In the genomic region with DNA sequence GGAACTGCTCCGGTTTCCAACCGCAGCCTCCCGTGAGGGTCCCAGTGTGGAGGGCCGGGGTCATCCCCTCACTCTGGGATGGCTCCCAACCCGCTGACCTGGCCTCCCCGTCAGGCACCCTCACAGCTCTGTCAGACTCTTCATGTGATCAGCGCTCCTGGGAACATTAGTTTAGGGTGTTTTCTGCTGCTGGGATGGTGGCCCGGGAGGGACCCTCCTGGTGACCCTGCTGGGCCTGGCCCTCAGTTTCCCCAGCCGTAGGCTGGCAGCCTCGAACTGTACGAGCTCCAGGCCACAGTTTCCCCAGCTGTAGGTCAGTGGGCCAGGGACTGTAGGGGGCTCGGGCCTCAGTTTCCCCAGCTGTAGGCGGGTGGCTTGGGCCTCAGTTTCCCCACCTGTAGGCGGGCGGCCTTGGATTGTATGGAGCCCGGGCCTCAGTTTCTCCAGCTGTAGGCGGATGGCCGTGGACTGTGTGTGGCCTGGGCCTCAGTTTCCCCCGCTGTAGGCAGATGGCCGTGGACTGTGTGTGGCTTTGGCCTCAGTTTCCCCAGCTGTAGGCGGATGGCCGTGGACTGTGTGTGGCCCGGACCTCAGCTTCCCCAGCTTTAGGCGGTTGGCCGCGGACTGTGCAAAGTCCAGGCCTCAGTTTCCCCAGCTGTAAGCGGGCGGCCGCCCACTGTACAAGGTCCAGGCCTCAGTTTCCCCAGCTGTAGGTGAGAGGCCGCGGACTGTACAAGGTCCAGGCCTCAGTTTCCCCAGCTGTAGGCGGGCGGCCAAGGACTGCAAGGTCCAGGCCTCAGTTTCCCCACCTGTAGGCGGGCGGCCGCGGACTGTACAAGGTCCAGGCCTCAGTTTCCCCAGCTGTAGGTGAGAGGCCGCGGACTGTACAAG, we compare ENCODE assay signal across 1 cellular context.
TF ChIP-seq lines count a peak whose summit lies in the region.

No MANE protein-coding gene starts in this region.

TF ChIP-seq in liver, 16 proteins besides CTCF, POLR2A, EP300 and RAD21 (continued from another document):
- no peak for TF ChIP-seq JUND (IDR thresholded peaks at IDR 0.05)
- TF ChIP-seq HNF4G (IDR thresholded peaks at IDR 0.05), result no peak
- TF ChIP-seq, protein P1, sequence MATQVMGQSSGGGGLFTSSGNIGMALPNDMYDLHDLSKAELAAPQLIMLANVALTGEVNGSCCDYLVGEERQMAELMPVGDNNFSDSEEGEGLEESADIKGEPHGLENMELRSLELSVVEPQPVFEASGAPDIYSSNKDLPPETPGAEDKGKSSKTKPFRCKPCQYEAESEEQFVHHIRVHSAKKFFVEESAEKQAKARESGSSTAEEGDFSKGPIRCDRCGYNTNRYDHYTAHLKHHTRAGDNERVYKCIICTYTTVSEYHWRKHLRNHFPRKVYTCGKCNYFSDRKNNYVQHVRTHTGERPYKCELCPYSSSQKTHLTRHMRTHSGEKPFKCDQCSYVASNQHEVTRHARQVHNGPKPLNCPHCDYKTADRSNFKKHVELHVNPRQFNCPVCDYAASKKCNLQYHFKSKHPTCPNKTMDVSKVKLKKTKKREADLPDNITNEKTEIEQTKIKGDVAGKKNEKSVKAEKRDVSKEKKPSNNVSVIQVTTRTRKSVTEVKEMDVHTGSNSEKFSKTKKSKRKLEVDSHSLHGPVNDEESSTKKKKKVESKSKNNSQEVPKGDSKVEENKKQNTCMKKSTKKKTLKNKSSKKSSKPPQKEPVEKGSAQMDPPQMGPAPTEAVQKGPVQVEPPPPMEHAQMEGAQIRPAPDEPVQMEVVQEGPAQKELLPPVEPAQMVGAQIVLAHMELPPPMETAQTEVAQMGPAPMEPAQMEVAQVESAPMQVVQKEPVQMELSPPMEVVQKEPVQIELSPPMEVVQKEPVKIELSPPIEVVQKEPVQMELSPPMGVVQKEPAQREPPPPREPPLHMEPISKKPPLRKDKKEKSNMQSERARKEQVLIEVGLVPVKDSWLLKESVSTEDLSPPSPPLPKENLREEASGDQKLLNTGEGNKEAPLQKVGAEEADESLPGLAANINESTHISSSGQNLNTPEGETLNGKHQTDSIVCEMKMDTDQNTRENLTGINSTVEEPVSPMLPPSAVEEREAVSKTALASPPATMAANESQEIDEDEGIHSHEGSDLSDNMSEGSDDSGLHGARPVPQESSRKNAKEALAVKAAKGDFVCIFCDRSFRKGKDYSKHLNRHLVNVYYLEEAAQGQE (IDR thresholded peaks at IDR 0.05), result no peak
- TF ChIP-seq NR2F2 (IDR thresholded peaks at IDR 0.05), result no peak
- TF ChIP-seq FOXA2 (IDR thresholded peaks at IDR 0.05), result no peak
- TF ChIP-seq SP1 (IDR thresholded peaks at IDR 0.05), result no peak
- no peak for TF ChIP-seq RXRA (IDR thresholded peaks at IDR 0.05)
- TF ChIP-seq EGR1 (IDR thresholded peaks at IDR 0.05; ENCODE audit: low read depth in 2 of 2), result no peak
- TF ChIP-seq, protein P2, sequence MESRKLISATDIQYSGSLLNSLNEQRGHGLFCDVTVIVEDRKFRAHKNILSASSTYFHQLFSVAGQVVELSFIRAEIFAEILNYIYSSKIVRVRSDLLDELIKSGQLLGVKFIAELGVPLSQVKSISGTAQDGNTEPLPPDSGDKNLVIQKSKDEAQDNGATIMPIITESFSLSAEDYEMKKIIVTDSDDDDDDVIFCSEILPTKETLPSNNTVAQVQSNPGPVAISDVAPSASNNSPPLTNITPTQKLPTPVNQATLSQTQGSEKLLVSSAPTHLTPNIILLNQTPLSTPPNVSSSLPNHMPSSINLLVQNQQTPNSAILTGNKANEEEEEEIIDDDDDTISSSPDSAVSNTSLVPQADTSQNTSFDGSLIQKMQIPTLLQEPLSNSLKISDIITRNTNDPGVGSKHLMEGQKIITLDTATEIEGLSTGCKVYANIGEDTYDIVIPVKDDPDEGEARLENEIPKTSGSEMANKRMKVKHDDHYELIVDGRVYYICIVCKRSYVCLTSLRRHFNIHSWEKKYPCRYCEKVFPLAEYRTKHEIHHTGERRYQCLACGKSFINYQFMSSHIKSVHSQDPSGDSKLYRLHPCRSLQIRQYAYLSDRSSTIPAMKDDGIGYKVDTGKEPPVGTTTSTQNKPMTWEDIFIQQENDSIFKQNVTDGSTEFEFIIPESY (IDR thresholded peaks at IDR 0.05), result no peak
- TF ChIP-seq GABPA (IDR thresholded peaks at IDR 0.05 in 1 of 2, conservative IDR thresholded peaks at IDR 0.05 in 1 of 2), result no peak
